26 cellular contexts compared by ENCODE assay signal in genomic region chr7:105367458-105367857, GRCh38. TPM values are rescaled to one million over a fixed set of nuclear protein-coding genes. Genes with fewer than 3 reads are reported as not detected.
DNase-seq lines count a peak whose midpoint lies in the region; ATAC-seq and TF ChIP-seq lines count a peak whose summit lies in the region.
"Had no signal": no experiment of that assay in that cellular context is flagged by ENCODE, and none has a peak within 500 bp of the region (broad histone marks: within the 10 kb centered on the region; RNA-seq: fewer than 3 reads in every experiment).

No MANE protein-coding gene starts in this region.

- H3K36me3 Mint-ChIP-seq in CD4-positive, alpha-beta T cell (ENCODE audit: low read depth), result peaks cover 29% of the 10 kb centered on the region
- peaks cover 0 to 9% (median 8%) of the 10 kb centered on the region in 3 donors for H3K36me3 Mint-ChIP-seq in naive thymus-derived CD8-positive, alpha-beta T cell

- H3K18ac ChIP-seq in trophoblast cell (ENCODE audit: low read length), result no peak overlapping the region

- no CpG with 5 or more reads among the region's 2 CpGs for WGBS in trophoblast cell (ENCODE audit: extremely low coverage, insufficient coverage, insufficient read length)

- H3K9ac ChIP-seq in trophoblast cell (ENCODE audit: low read length), result no peak overlapping the region
- H3K9ac ChIP-seq: BLaER1, GM23248 had no signal

- H3K27ac Mint-ChIP-seq in CD4-positive, alpha-beta T cell, result peak overlapping the region; percentile 60
- peak overlapping the region in 1 of 10 donors; percentile 25 for H3K27ac Mint-ChIP-seq in naive thymus-derived CD8-positive, alpha-beta T cell
- H3K27ac Mint-ChIP-seq: CD8-positive, alpha-beta T cell had no signal

- no peaks in the 10 kb centered on the region for H3K9me3 Mint-ChIP-seq in CD4-positive, alpha-beta T cell
- H3K9me3 Mint-ChIP-seq in naive thymus-derived CD8-positive, alpha-beta T cell, result peaks cover 0 to 7% (median 0%) of the 10 kb centered on the region in 9 donors
- H3K9me3 Mint-ChIP-seq: CD8-positive, alpha-beta T cell had no signal

- intact Hi-C loops in CD4-positive, alpha-beta T cell (cut with DNase I, micrococcal nuclease), result no loop called here
- intact Hi-C loops in left colon (cut with DNase I, micrococcal nuclease), result no loop called here

- H3K4me1 Mint-ChIP-seq in CD4-positive, alpha-beta T cell (ENCODE audit: low read depth), result peaks cover 65% of the 10 kb centered on the region
- peaks cover 8 to 49% (median 30%) of the 10 kb centered on the region in 4 donors for H3K4me1 Mint-ChIP-seq in naive thymus-derived CD8-positive, alpha-beta T cell

- no peak overlapping the region for H2AK5ac ChIP-seq in trophoblast cell (ENCODE audit: low read length)

- no peak overlapping the region for H3K27ac ChIP-seq in CD4-positive, alpha-beta T cell (ENCODE audit: low read depth, low read length)
- no peak overlapping the region for H3K27ac ChIP-seq in trophoblast cell (ENCODE audit: low read depth, low read length)
- H3K27ac ChIP-seq: BLaER1, GM23248, HL-60, Peyer's patch, SJCRH30 had no signal

- H2AFZ ChIP-seq in trophoblast cell (ENCODE audit: insufficient read depth, low read length, poor library complexity), result no peak overlapping the region
- H2AFZ ChIP-seq: GM23248 had no signal

- H3K4me2 ChIP-seq in trophoblast cell (ENCODE audit: low read length), result no peak overlapping the region
- H3K4me2 ChIP-seq: BLaER1 had no signal

- H3K4me3 ChIP-seq in trophoblast cell (ENCODE audit: low read depth, low read length), result no peak overlapping the region
- H3K4me3 ChIP-seq: BLaER1, GM23248, Peyer's patch, SJCRH30 had no signal

- no peak overlapping the region for H4K12ac ChIP-seq in trophoblast cell (ENCODE audit: low read depth, low read length)

- H3K79me2 ChIP-seq in trophoblast cell (ENCODE audit: control insufficient read depth, insufficient read depth, low read length, poor library complexity), result no peaks in the 10 kb centered on the region

- no peak overlapping the region for H3K14ac ChIP-seq in trophoblast cell (ENCODE audit: low read length)

- H4K8ac ChIP-seq in trophoblast cell (ENCODE audit: low read depth, low read length), result no peak overlapping the region

- DNase-seq in CD4-positive, alpha-beta T cell, result no peak
- DNase-seq in NCI-H69 (lab: John Stamatoyannopoulos, UW), result peak; percentile 33
- no peak for DNase-seq in left colon
- peak in 1 of 2 donors; percentile 19 for DNase-seq in trophoblast cell
- DNase-seq in naive thymus-derived CD8-positive, alpha-beta T cell, result no peak
- DNase-seq: ACHN; Calu3; CD8-positive, alpha-beta T cell; DMS153; GF-D8; GM23248; H9; KG1; NCI-H1092 treated with DMSO at 0.1 percent for 48 hours; NCI-H1436 treated with DMSO at 0.1 percent for 48 hours; NCI-H2029 treated with DMSO at 0.1 percent for 48 hours; NCI-H2171; NCI-H345; NCI-H526 treated with DMSO at 0.1 percent for 48 hours; Peyer's patch; SJCRH30; T-helper 1 cell had no signal

- no peak for ATAC-seq in CD4-positive, alpha-beta T cell (ENCODE audit: poor library complexity)
- ATAC-seq in left colon (peak; percentile 94), HG03196 (IDR thresholded peaks at IDR 0.05; ENCODE audit: unreplicated experiment) (no peak), GM19463 (IDR thresholded peaks at IDR 0.05; ENCODE audit: unreplicated experiment) (no peak)
- no peak for ATAC-seq in naive thymus-derived CD8-positive, alpha-beta T cell
- ATAC-seq: CD8-positive, alpha-beta T cell had no signal

- no peak overlapping the region for H2BK120ac ChIP-seq in trophoblast cell (ENCODE audit: insufficient read depth, low read length, poor library complexity)

- no peak overlapping the region for H2BK5ac ChIP-seq in trophoblast cell (ENCODE audit: low read depth, low read length, poor library complexity)

- H2BK12ac ChIP-seq in trophoblast cell (ENCODE audit: low read length), result no peak overlapping the region

- no peak for TF ChIP-seq CTCF in CD4-positive, alpha-beta T cell (IDR thresholded peaks at IDR 0.05)

- H3K23ac ChIP-seq in trophoblast cell (ENCODE audit: low read length), result no peak overlapping the region

- CTCF ChIA-PET in CD4-positive, alpha-beta T cell (lab: Charles Lee), result interaction anchor here (1.4 kb wide), 1 partner anchor 13 kb away, joined by 5 read pairs; no protein-coding TSS in a partner anchor

- H3K9me3 ChIP-seq in CD4-positive, alpha-beta T cell (ENCODE audit: control insufficient read depth, low read length), result no peaks in the 10 kb centered on the region
- no peaks in the 10 kb centered on the region for H3K9me3 ChIP-seq in trophoblast cell (ENCODE audit: insufficient read depth, low read depth, low read length)

- H3K27me3 Mint-ChIP-seq in CD4-positive, alpha-beta T cell, result no peaks in the 10 kb centered on the region
- H3K27me3 Mint-ChIP-seq in naive thymus-derived CD8-positive, alpha-beta T cell, result no peaks in the 10 kb centered on the region

- H3K27me3 ChIP-seq in CD4-positive, alpha-beta T cell (ENCODE audit: control insufficient read depth, insufficient read depth, low read length), result no peaks in the 10 kb centered on the region
- no peaks in the 10 kb centered on the region for H3K27me3 ChIP-seq in trophoblast cell (ENCODE audit: insufficient read depth, low read length)
- H3K27me3 ChIP-seq: BLaER1, Peyer's patch, SJCRH30 had no signal

- no peaks in the 10 kb centered on the region for H3K79me1 ChIP-seq in trophoblast cell (ENCODE audit: low read length)

- H3K4me3 Mint-ChIP-seq in CD4-positive, alpha-beta T cell, result no peak overlapping the region
- no peak overlapping the region for H3K4me3 Mint-ChIP-seq in naive thymus-derived CD8-positive, alpha-beta T cell
- H3K4me3 Mint-ChIP-seq: CD8-positive, alpha-beta T cell; H9 had no signal

- H3K4ac ChIP-seq in trophoblast cell (ENCODE audit: low read depth, low read length), result peak overlapping the region; percentile 57

- H3K4me1 ChIP-seq in trophoblast cell (ENCODE audit: control insufficient read depth in 1 of 2, insufficient read depth in 2 of 2, low read length in 2 of 2), result no peaks in the 10 kb centered on the region
- H3K4me1 ChIP-seq: Peyer's patch had no signal

- POLR2A ChIA-PET in CD4-positive, alpha-beta T cell (lab: Charles Lee), result interaction anchor here (1.2 kb wide), 1 partner anchor 14 kb away, joined by 3 read pairs; no protein-coding TSS in a partner anchor
- POLR2A ChIA-PET in naive thymus-derived CD8-positive, alpha-beta T cell (lab: Charles Lee), result interaction anchor here (1.9 kb wide), 1 partner anchor 20 kb away, joined by 7 read pairs; no protein-coding TSS in a partner anchor

- peaks cover 0 to 3% of the 10 kb centered on the region in 2 experiments for H3K36me3 ChIP-seq in trophoblast cell (ENCODE audit: control insufficient read depth in 1 of 2, insufficient read depth in 2 of 2, low read length in 2 of 2)
- H3K36me3 ChIP-seq: Peyer's patch had no signal

- no peak overlapping the region for H4K91ac ChIP-seq in trophoblast cell (ENCODE audit: low read depth, low read length)

RNA-seq across cellular contexts. Expression of gene SRPK2, which starts 21.3 kb away (rescaled TPM):
- total RNA-seq in CD4-positive, alpha-beta T cell, result 10 to 100 TPM; 39.9 to 40.9 TPM
- 10 to 100 TPM; 32.8 to 35.0 TPM for total RNA-seq in left colon
- polyA plus RNA-seq in trophoblast cell (2013), result 22.5 and 24.3 TPM in 2 replicates
- total RNA-seq in naive thymus-derived CD8-positive, alpha-beta T cell, result 10 to 100 TPM; 39.2 to 40.4 TPM
- 10 to 100 TPM; 39.5 to 47.1 (median 41.4) TPM for polyA plus RNA-seq in naive thymus-derived CD8-positive, alpha-beta T cell
